ENCODE assay signal across 22 cellular contexts in the genomic region with DNA sequence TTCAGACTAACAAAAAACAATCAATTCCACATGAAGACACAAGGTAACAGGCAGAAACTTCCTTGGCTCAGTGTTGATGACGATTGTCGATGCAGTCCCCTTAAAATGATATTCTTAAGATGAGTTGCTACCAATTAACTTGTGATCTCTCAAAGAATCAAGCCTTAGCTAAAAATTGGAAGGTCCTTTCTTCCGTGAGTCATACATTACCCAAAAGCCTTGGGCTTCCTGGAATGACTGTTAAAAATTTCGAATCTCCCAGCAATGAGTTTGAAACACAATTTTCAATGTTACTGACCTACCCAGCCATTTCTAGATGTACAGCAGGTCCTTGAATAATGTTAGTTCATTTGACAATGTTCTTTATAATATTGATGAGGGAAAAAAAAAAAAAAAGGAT. TPM values are rescaled to one million over a fixed set of nuclear protein-coding genes. Genes with fewer than 3 reads are reported as not detected.
DNase-seq lines count a peak whose midpoint lies in the region; ATAC-seq and TF ChIP-seq lines count a peak whose summit lies in the region.
"Had no signal": no experiment of that assay in that cellular context is flagged by ENCODE, and none has a peak within 500 bp of the region (broad histone marks: within the 10 kb centered on the region; RNA-seq: fewer than 3 reads in every experiment).

No MANE protein-coding gene starts in this region.

- peaks cover 1% of the 10 kb centered on the region for H3K36me3 Mint-ChIP-seq in activated CD4-positive, alpha-beta T cell treated with anti-CD3 and anti-CD28 coated beads, Interleukin-2, amount 10 ng/mL, durations not matched to agents 24 days and 14 days (ENCODE audit: low read depth)
- H3K36me3 Mint-ChIP-seq in activated CD4-positive, alpha-beta T cell treated with anti-CD3 and anti-CD28 coated beads, Interleukin-2, amount 10 ng/mL, durations not matched to agents 7 days and 5 days (ENCODE audit: low read depth), result peaks cover 15% of the 10 kb centered on the region

- peak; percentile 52 for ATAC-seq in stimulated activated naive CD8-positive, alpha-beta T cell treated with anti-CD3 and anti-CD28 coated beads, Interleukin-15, Interleukin-2, amounts not matched to agents 100 U/mL and 50 U/mL, for 24 hours
- no peak for ATAC-seq in stimulated activated naive CD8-positive, alpha-beta T cell treated with anti-CD3 and anti-CD28 coated beads, Interleukin-15, amount 100 ng/mL, for 72 hours
- ATAC-seq in HG03521 (IDR thresholded peaks at IDR 0.05; ENCODE audit: unreplicated experiment), result no peak

- H3K27ac Mint-ChIP-seq in activated CD4-positive, alpha-beta T cell treated with anti-CD3 and anti-CD28 coated beads, Interleukin-2, amount 10 ng/mL, durations not matched to agents 24 days and 14 days, result no peak overlapping the region
- no peak overlapping the region for H3K27ac Mint-ChIP-seq in activated CD4-positive, alpha-beta T cell treated with anti-CD3 and anti-CD28 coated beads, Interleukin-2, amount 10 ng/mL, durations not matched to agents 7 days and 5 days
- H3K27ac Mint-ChIP-seq in stimulated activated naive CD8-positive, alpha-beta T cell treated with anti-CD3 and anti-CD28 coated beads, Interleukin-15, amount 100 ng/mL, for 72 hours, result peak overlapping the region in 1 of 2 donors; percentile 57
- H3K27ac Mint-ChIP-seq: B cell, IgD-negative memory B cell had no signal

- H3K4me3 ChIP-seq in fibroblast of mammary gland (ENCODE audit: control insufficient read depth, low read depth, low read length), result no peak overlapping the region
- H3K4me3 ChIP-seq: MG63, SJCRH30 had no signal

- peak; percentile 16 for DNase-seq in activated CD4-positive, alpha-beta T cell treated with anti-CD3 and anti-CD28 coated beads, Interleukin-2, amount 10 ng/mL, durations not matched to agents 24 days and 14 days
- DNase-seq in activated CD4-positive, alpha-beta T cell treated with anti-CD3 and anti-CD28 coated beads, Interleukin-2, amount 10 ng/mL, durations not matched to agents 7 days and 5 days, result no peak
- no peak for DNase-seq in stimulated activated naive CD8-positive, alpha-beta T cell treated with anti-CD3 and anti-CD28 coated beads, Interleukin-15, Interleukin-2, amounts not matched to agents 100 U/mL and 50 U/mL, for 24 hours
- DNase-seq in stimulated activated naive CD8-positive, alpha-beta T cell treated with anti-CD3 and anti-CD28 coated beads, Interleukin-15, amount 100 ng/mL, for 72 hours, result no peak
- DNase-seq in fibroblast of mammary gland (ENCODE audit: low read depth) (peak; percentile 31), NCI-H1092 treated with DMSO at 0.1 percent for 48 hours (lab: John Stamatoyannopoulos, UW) (no peak)
- DNase-seq: EL; GF-D8; Karpas-422; MG63; NCI-H1092; NCI-H1436 treated with DMSO at 0.1 percent for 48 hours; NCI-H1930; NCI-H2227 treated with DMSO at 0.1 percent for 48 hours; NCI-H510A treated with DMSO at 0.1 percent for 48 hours; NCI-H774; NK-92 treated with Interleukin-12 subunit alpha and Interleukin-12 subunit beta, amount 100 ng/mL, for 24 hours; SJCRH30 had no signal

- POLR2A ChIA-PET in activated CD4-positive, alpha-beta T cell treated with anti-CD3 and anti-CD28 coated beads, Interleukin-2, amount 10 ng/mL, durations not matched to agents 7 days and 5 days (lab: Charles Lee), result no interaction called here

- no peaks in the 10 kb centered on the region for H3K9me3 Mint-ChIP-seq in activated CD4-positive, alpha-beta T cell treated with anti-CD3 and anti-CD28 coated beads, Interleukin-2, amount 10 ng/mL, durations not matched to agents 24 days and 14 days
- no peaks in the 10 kb centered on the region for H3K9me3 Mint-ChIP-seq in activated CD4-positive, alpha-beta T cell treated with anti-CD3 and anti-CD28 coated beads, Interleukin-2, amount 10 ng/mL, durations not matched to agents 7 days and 5 days
- no peaks in the 10 kb centered on the region for H3K9me3 Mint-ChIP-seq in stimulated activated naive CD8-positive, alpha-beta T cell treated with anti-CD3 and anti-CD28 coated beads, Interleukin-15, amount 100 ng/mL, for 72 hours
- H3K9me3 Mint-ChIP-seq: IgD-negative memory B cell had no signal

- peaks cover 10% of the 10 kb centered on the region for H3K27me3 Mint-ChIP-seq in activated CD4-positive, alpha-beta T cell treated with anti-CD3 and anti-CD28 coated beads, Interleukin-2, amount 10 ng/mL, durations not matched to agents 24 days and 14 days
- H3K27me3 Mint-ChIP-seq in activated CD4-positive, alpha-beta T cell treated with anti-CD3 and anti-CD28 coated beads, Interleukin-2, amount 10 ng/mL, durations not matched to agents 7 days and 5 days, result peaks cover 8% of the 10 kb centered on the region
- H3K27me3 Mint-ChIP-seq in stimulated activated naive CD8-positive, alpha-beta T cell treated with anti-CD3 and anti-CD28 coated beads, Interleukin-15, amount 100 ng/mL, for 72 hours, result no peaks in the 10 kb centered on the region
- H3K27me3 Mint-ChIP-seq: B cell, IgD-negative memory B cell had no signal

- CTCF ChIA-PET in activated CD4-positive, alpha-beta T cell treated with anti-CD3 and anti-CD28 coated beads, Interleukin-2, amount 10 ng/mL, durations not matched to agents 7 days and 5 days (lab: Charles Lee), result no interaction called here

- TF ChIP-seq CTCF in fibroblast of mammary gland (conservative IDR thresholded peaks at IDR 0.05; ENCODE audit: control insufficient read depth, insufficient read depth, low read depth, low read length), result no peak

- H3K4me3 Mint-ChIP-seq in activated CD4-positive, alpha-beta T cell treated with anti-CD3 and anti-CD28 coated beads, Interleukin-2, amount 10 ng/mL, durations not matched to agents 24 days and 14 days, result no peak overlapping the region
- H3K4me3 Mint-ChIP-seq in activated CD4-positive, alpha-beta T cell treated with anti-CD3 and anti-CD28 coated beads, Interleukin-2, amount 10 ng/mL, durations not matched to agents 7 days and 5 days, result no peak overlapping the region
- H3K4me3 Mint-ChIP-seq in stimulated activated naive CD8-positive, alpha-beta T cell treated with anti-CD3 and anti-CD28 coated beads, Interleukin-15, amount 100 ng/mL, for 72 hours, result no peak overlapping the region
- H3K4me3 Mint-ChIP-seq: B cell, CD14-positive monocyte, IgD-negative memory B cell had no signal

- H3K4me1 Mint-ChIP-seq in activated CD4-positive, alpha-beta T cell treated with anti-CD3 and anti-CD28 coated beads, Interleukin-2, amount 10 ng/mL, durations not matched to agents 24 days and 14 days, result peaks cover 3% of the 10 kb centered on the region
- H3K4me1 Mint-ChIP-seq in activated CD4-positive, alpha-beta T cell treated with anti-CD3 and anti-CD28 coated beads, Interleukin-2, amount 10 ng/mL, durations not matched to agents 7 days and 5 days, result no peaks in the 10 kb centered on the region
- H3K4me1 Mint-ChIP-seq in stimulated activated naive CD8-positive, alpha-beta T cell treated with anti-CD3 and anti-CD28 coated beads, Interleukin-15, amount 100 ng/mL, for 72 hours, result peaks cover 8% of the 10 kb centered on the region
- H3K4me1 Mint-ChIP-seq: CD14-positive monocyte had no signal

- intact Hi-C loops in activated CD4-positive, alpha-beta T cell treated with anti-CD3 and anti-CD28 coated beads, Interleukin-2, amount 10 ng/mL, durations not matched to agents 24 days and 14 days (cut with micrococcal nuclease), result no loop called here

RNA-seq across cellular contexts. Expression of gene RB1, which starts 28.0 kb away (rescaled TPM):
- total RNA-seq in activated CD4-positive, alpha-beta T cell treated with anti-CD3 and anti-CD28 coated beads, Interleukin-2, amount 10 ng/mL, durations not matched to agents 24 days and 14 days, result 27.3 and 29.0 TPM in 2 replicates
- 10 to 100 TPM; 47.1 to 61.5 TPM for total RNA-seq in activated CD4-positive, alpha-beta T cell treated with anti-CD3 and anti-CD28 coated beads, Interleukin-2, amount 10 ng/mL, durations not matched to agents 7 days and 5 days

RNA-seq across cellular contexts. Expression of gene ITM2B, which starts 42.5 kb away (rescaled TPM):
- 51.7 and 53.1 TPM in 2 replicates for total RNA-seq in activated CD4-positive, alpha-beta T cell treated with anti-CD3 and anti-CD28 coated beads, Interleukin-2, amount 10 ng/mL, durations not matched to agents 24 days and 14 days
- 100 to 1,000 TPM; 259 to 317 TPM for total RNA-seq in activated CD4-positive, alpha-beta T cell treated with anti-CD3 and anti-CD28 coated beads, Interleukin-2, amount 10 ng/mL, durations not matched to agents 7 days and 5 days

Comparison
In these comparisons a context has a peak if more than half of its experiments do, and no peak if none do; other contexts are left out.
1. DNase-seq: peak in activated CD4-positive, alpha-beta T cell treated with anti-CD3 and anti-CD28 coated beads, Interleukin-2, amount 10 ng/mL, durations not matched to agents 24 days and 14 days (single experiment) and fibroblast of mammary gland (single experiment); none in activated CD4-positive, alpha-beta T cell treated with anti-CD3 and anti-CD28 coated beads, Interleukin-2, amount 10 ng/mL, durations not matched to agents 7 days and 5 days (single experiment), stimulated activated naive CD8-positive, alpha-beta T cell treated with anti-CD3 and anti-CD28 coated beads, Interleukin-15, Interleukin-2, amounts not matched to agents 100 U/mL and 50 U/mL, for 24 hours (single experiment), stimulated activated naive CD8-positive, alpha-beta T cell treated with anti-CD3 and anti-CD28 coated beads, Interleukin-15, amount 100 ng/mL, for 72 hours (0 of 2) and NCI-H1092 treated with DMSO at 0.1 percent for 48 hours (single experiment).